Comparison of ENCODE assay signal across 24 cellular contexts in genomic region chr1:64944913-64945312, GRCh38.
"Had no signal": no experiment of that assay in that cellular context is flagged by ENCODE, and none has a peak within 500 bp of the region (broad histone marks: within the 10 kb centered on the region; RNA-seq: fewer than 3 reads in every experiment).

No MANE protein-coding gene starts in this region.

- H3K4me2 ChIP-seq: KMS-11 had no signal

- H3K27me3 ChIP-seq: breast epithelium, MG63, SJSA1 had no signal

- H3K9me3 Mint-ChIP-seq: activated naive CD4-positive, alpha-beta T cell treated with anti-CD3 and anti-CD28 coated beads, Interleukin-2, amount 10 ng/mL, durations not matched to agents 7 days and 5 days; activated T-cell treated with anti-CD3 and anti-CD28 coated beads, Interleukin-2, amount 50 U/mL, for 4 hours; activated T-helper 17 cell treated with anti-CD3 and anti-CD28 coated beads, Interleukin-2, amount 50 U/mL, for 72 hours had no signal

- DNase-seq: activated CD4-positive, alpha-beta T cell treated with anti-CD3 and anti-CD28 coated beads for 48 hours; activated CD4-positive, alpha-beta T cell treated with anti-CD3 and anti-CD28 coated beads, Interleukin-2, amount 50 U/mL, for 4 hours; activated CD4-positive, CD25-positive, alpha-beta regulatory T cell treated with anti-CD3 and anti-CD28 coated beads, Interleukin-2, amount 50 U/mL, for 72 hours; activated CD8-positive, alpha-beta memory T cell treated with anti-CD3 and anti-CD28 coated beads for 24 hours; activated gamma-delta T cell; activated naive CD4-positive, alpha-beta T cell treated with anti-CD3 and anti-CD28 coated beads, Interleukin-2, amount 10 ng/mL, durations not matched to agents 7 days and 5 days; activated T-cell treated with anti-CD3 and anti-CD28 coated beads, Interleukin-2, amount 50 U/mL, for 4 hours; aorta; caudate nucleus; MG63; NCI-H1105; NCI-H1436; NCI-H187; NCI-H2081; NCI-H510A treated with DMSO at 0.1 percent for 48 hours; NCI-H69; SHP77; SW 1271 had no signal

- H3K9ac ChIP-seq: KMS-11 had no signal

- ATAC-seq: activated T-cell treated with anti-CD3 and anti-CD28 coated beads, Interleukin-2, amount 50 U/mL, for 4 hours; activated T-helper 17 cell treated with anti-CD3 and anti-CD28 coated beads, Interleukin-2, amount 50 U/mL, for 72 hours; SK-N-SH treated with all-trans-retinoic acid at 6 μM for 48 hours had no signal

- H3K4me1 ChIP-seq: breast epithelium, SJSA1 had no signal

- H3K9me3 ChIP-seq: breast epithelium, MG63, SJSA1 had no signal

- H3K27ac Mint-ChIP-seq: activated naive CD4-positive, alpha-beta T cell treated with anti-CD3 and anti-CD28 coated beads, Interleukin-2, amount 10 ng/mL, durations not matched to agents 7 days and 5 days; activated T-helper 17 cell treated with anti-CD3 and anti-CD28 coated beads, Interleukin-2, amount 50 U/mL, for 72 hours had no signal

- H3K36me3 ChIP-seq: breast epithelium, MG63, SJSA1 had no signal

- H3K27me3 Mint-ChIP-seq: activated naive CD4-positive, alpha-beta T cell treated with anti-CD3 and anti-CD28 coated beads, Interleukin-2, amount 10 ng/mL, durations not matched to agents 7 days and 5 days; activated T-helper 17 cell treated with anti-CD3 and anti-CD28 coated beads, Interleukin-2, amount 50 U/mL, for 72 hours had no signal

- H3K4me3 ChIP-seq: breast epithelium, MG63, SJSA1 had no signal

- FAIRE-seq: RCC 7860 had no signal

- H3K4me3 Mint-ChIP-seq: activated naive CD4-positive, alpha-beta T cell treated with anti-CD3 and anti-CD28 coated beads, Interleukin-2, amount 10 ng/mL, durations not matched to agents 7 days and 5 days; activated T-cell treated with anti-CD3 and anti-CD28 coated beads, Interleukin-2, amount 50 U/mL, for 4 hours; activated T-helper 17 cell treated with anti-CD3 and anti-CD28 coated beads, Interleukin-2, amount 50 U/mL, for 72 hours had no signal

- H3K27ac ChIP-seq: breast epithelium, KMS-11, SJSA1 had no signal
